Comparison of ENCODE assay signal across 8 cellular contexts in genomic region chr2:207710814-207711740, GRCh38. TPM values are rescaled to one million over a fixed set of nuclear protein-coding genes. Genes with fewer than 3 reads are reported as not detected.
DNase-seq lines count a peak whose midpoint lies in the region; ATAC-seq and TF ChIP-seq lines count a peak whose summit lies in the region.

Gene CCNYL1 (plus strand): TSS chr2:207711640. CDS start chr2:207711897, 257 bp downstream.

- no peaks in the 10 kb centered on the region for H3K27me3 Mint-ChIP-seq in endodermal cell (ENCODE audit: insufficient read depth)

- H3K36me3 Mint-ChIP-seq in endodermal cell (ENCODE audit: low read depth), result peaks cover 17% of the 10 kb centered on the region

- peaks cover 5% of the 10 kb centered on the region for H3K79me2 ChIP-seq in mesendoderm (ENCODE audit: control insufficient read depth, insufficient read depth, low read length)

- H3K18ac ChIP-seq in mesendoderm (ENCODE audit: low read length), result peak within 1 kb of the TSS; percentile 66

- no peaks in the 10 kb centered on the region for H3K9me3 Mint-ChIP-seq in endodermal cell

- H3K27me3 ChIP-seq in endodermal cell (ENCODE audit: control insufficient read depth, insufficient read depth, low read length, poor library complexity, severe bottlenecking) (no peaks in the 10 kb centered on the region), mesendoderm (ENCODE audit: insufficient read depth, low read length, poor library complexity) (no peaks in the 10 kb centered on the region)

- no peak within 1 kb of the TSS for H4K8ac ChIP-seq in mesendoderm (ENCODE audit: low read depth, low read length)

- peak; percentile 95 for ATAC-seq in GM21360 (IDR thresholded peaks at IDR 0.05; ENCODE audit: unreplicated experiment)

- H2BK15ac ChIP-seq in mesendoderm (replicated peaks; ENCODE audit: low read depth), result no peak within 1 kb of the TSS

- H3K27ac Mint-ChIP-seq in endodermal cell, result peak within 1 kb of the TSS; percentile 91

- H3K4me3 ChIP-seq in endodermal cell (ENCODE audit: low read length) (peak within 1 kb of the TSS; percentile 92), mesendoderm (ENCODE audit: low read length) (peak within 1 kb of the TSS; percentile 69)

- H3K9ac ChIP-seq in endodermal cell (ENCODE audit: extremely low read depth, low read length, poor library complexity, severe bottlenecking), result peak within 1 kb of the TSS; percentile 73
- peak within 1 kb of the TSS; percentile 88 for H3K9ac ChIP-seq in mesendoderm (ENCODE audit: low read length)

- peak within 1 kb of the TSS; percentile 98 for H3K56ac ChIP-seq in mesendoderm (ENCODE audit: low read length)

- no peak within 1 kb of the TSS for H2BK120ac ChIP-seq in mesendoderm (ENCODE audit: low read depth, low read length)

- no peak within 1 kb of the TSS for H3K23ac ChIP-seq in mesendoderm (ENCODE audit: low read length)

- H3K4ac ChIP-seq in mesendoderm (ENCODE audit: low read depth, low read length), result no peak within 1 kb of the TSS

- H3K4me1 ChIP-seq in endodermal cell (ENCODE audit: control insufficient read depth, insufficient read depth, low read length), result no peaks in the 10 kb centered on the region
- peaks cover 3% of the 10 kb centered on the region for H3K4me1 ChIP-seq in mesendoderm (ENCODE audit: control insufficient read depth, low read depth, low read length)

- WGBS in endodermal cell (ENCODE audit: insufficient coverage in 1 of 2, insufficient read length in 1 of 2), 2 experiments, result 2 to 7% methylated on average over 19 to 60 of the region's 60 CpGs
- WGBS in mesendoderm (ENCODE audit: extremely low coverage, insufficient coverage, low lambda C conversion rate), result no CpG with 5 or more reads among the region's 60 CpGs

- H3K36me3 ChIP-seq in endodermal cell (ENCODE audit: control insufficient read depth, insufficient read depth, low read length), result peaks cover 8% of the 10 kb centered on the region
- no peaks in the 10 kb centered on the region for H3K36me3 ChIP-seq in mesendoderm (ENCODE audit: control insufficient read depth, insufficient read depth, low read length)

- H3K4me2 ChIP-seq in mesendoderm (ENCODE audit: low read length), result peak within 1 kb of the TSS; percentile 82

- peak within 1 kb of the TSS; percentile 45 for H2BK5ac ChIP-seq in mesendoderm (ENCODE audit: low read length)

- H2AK5ac ChIP-seq in mesendoderm (ENCODE audit: low read length), result no peak within 1 kb of the TSS

- DNase-seq in COLO668 (lab: John Stamatoyannopoulos, UW; ENCODE audit: unreplicated experiment), result peak; percentile 98
- peak; percentile 99 for DNase-seq in HT1080 (ENCODE audit: low read depth)
- peak; percentile 99 for DNase-seq in NOMO-1 treated with DMSO at 0.1 percent for 48 hours (lab: John Stamatoyannopoulos, UW; ENCODE audit: unreplicated experiment)
- peak; percentile 92 for DNase-seq in activated CD8-positive, alpha-beta memory T cell treated with anti-CD3 and anti-CD28 coated beads, Interleukin-2, amount 50 U/mL, for 1 hour (ENCODE audit: extremely low read depth)
- peak; percentile 100 for DNase-seq in endodermal cell
- peak; percentile 100 for DNase-seq in mesendoderm
- peak; percentile 96 for DNase-seq in stimulated activated CD8-positive, alpha-beta memory T cell treated with anti-CD3 and anti-CD28 coated beads, Interleukin-15, amount 100 ng/mL, for 1 hour (ENCODE audit: low read depth)

- H3K27ac ChIP-seq in endodermal cell (ENCODE audit: low read depth, low read length) (peak within 1 kb of the TSS; percentile 83), mesendoderm (ENCODE audit: low read depth, low read length) (peak within 1 kb of the TSS; percentile 85)

- H3K9me3 ChIP-seq in endodermal cell (ENCODE audit: control insufficient read depth, low read length), result no peaks in the 10 kb centered on the region

- peaks cover 18% of the 10 kb centered on the region for H3K4me1 Mint-ChIP-seq in endodermal cell

- H3K79me1 ChIP-seq in mesendoderm (ENCODE audit: low read length), result no peaks in the 10 kb centered on the region

- TF ChIP-seq CTCF in endodermal cell (conservative IDR thresholded peaks at IDR 0.05), result peak; percentile 42

- H3K4me3 Mint-ChIP-seq in endodermal cell, result peak within 1 kb of the TSS; percentile 81

- H4K5ac ChIP-seq in mesendoderm (ENCODE audit: low read length), result no peak within 1 kb of the TSS

RNA-seq across cellular contexts. Expression of gene CCNYL1, which starts in this region (rescaled TPM):
- total RNA-seq in HT1080 (2014; rRNA removed; shearing (Covaris generic)), result 5.0 and 9.9 TPM in 2 replicates
- 14.2 and 15.1 TPM in 2 replicates for polyA plus RNA-seq in HT1080 (2015; cell fraction: cytosol; rRNA removed)
- 5.8 and 7.5 TPM in 2 replicates for polyA plus RNA-seq in HT1080 (2015; cell fraction: nucleus; rRNA removed)
- total RNA-seq in endodermal cell, result 10 to 100 TPM; 19.8 to 22.4 TPM
- polyA plus RNA-seq in endodermal cell (2013, experiment 1 of 2), result 26.6 TPM
- polyA plus RNA-seq in endodermal cell (2013, experiment 2 of 2), result 31.3 TPM
- polyA plus RNA-seq in mesendoderm (2013, experiment 1 of 2), result 21.5 TPM
- 22.0 TPM for polyA plus RNA-seq in mesendoderm (2013, experiment 2 of 2)

Comparison
In these comparisons a context has a peak if more than half of its experiments do, and no peak if none do; other contexts are left out.
1. Peak in every context shown above with its lines: DNase-seq, ATAC-seq, H3K4me3 ChIP-seq and H3K27ac ChIP-seq.